In the genomic region with DNA sequence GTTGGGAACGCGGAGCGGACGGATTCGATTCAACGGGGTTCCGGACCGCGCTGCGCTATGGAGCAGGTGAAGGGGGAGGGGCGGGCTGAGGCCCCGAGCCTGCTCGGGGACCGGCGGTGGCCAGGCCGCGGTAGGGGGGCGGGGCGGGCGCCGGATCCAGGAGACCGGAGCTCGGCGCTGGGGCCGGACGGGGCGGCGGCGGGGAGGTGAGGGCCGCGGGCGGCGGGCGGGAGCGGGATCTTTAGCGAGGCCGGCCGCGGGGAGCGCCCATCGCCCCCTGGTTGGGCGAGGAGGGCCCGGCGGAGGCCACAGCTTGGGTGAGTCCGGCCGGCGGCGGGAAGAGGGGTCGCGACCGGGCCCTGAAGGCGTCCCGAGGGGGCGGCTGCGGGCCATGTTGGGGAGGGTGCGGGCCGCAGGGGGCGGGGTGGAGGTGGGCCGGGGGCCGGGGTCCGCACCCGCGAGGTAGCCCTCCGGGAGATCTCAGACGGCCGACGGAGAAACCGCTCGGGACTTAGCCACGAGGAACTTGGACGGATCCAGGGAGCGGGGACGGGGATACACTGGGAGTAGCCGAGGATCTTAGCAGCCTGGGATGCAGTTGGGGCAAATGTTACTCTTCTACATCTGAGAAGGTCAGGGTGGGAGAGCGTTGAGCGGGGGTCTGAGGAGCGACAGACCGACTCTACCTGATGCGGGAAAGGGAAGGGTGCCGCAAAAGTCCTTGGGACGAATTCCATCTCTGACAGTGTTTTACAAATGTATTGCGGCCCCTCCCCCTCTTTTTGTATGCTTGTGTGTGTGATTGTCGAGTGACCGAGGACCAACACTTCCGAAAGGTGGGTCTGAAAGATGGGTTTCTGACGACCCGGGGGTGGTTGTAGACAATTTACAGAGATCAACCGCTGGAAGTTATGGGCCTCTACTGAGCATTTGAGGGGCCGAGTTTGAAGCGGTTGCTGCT, we compare ENCODE assay signal across 8 cellular contexts. TPM values are rescaled to one million over a fixed set of nuclear protein-coding genes. Genes with fewer than 3 reads are reported as not detected.
DNase-seq lines count a peak whose midpoint lies in the region; ATAC-seq and TF ChIP-seq lines count a peak whose summit lies in the region.

No MANE protein-coding gene starts in this region.

- CTCF ChIA-PET in WTC11 (lab: Charles Lee) = interaction anchor here (0.6 to 3.1 kb wide), 28 partner anchors 9 to 241 kb away, joined by 3 to 23 read pairs (median 5); partner anchors contain the start of genes ESRRA, FERMT3, MACROD1 and NUDT22

- H3K4me3 ChIP-seq in fibroblast of the aortic adventitia (ENCODE audit: low read depth, low read length) = no peak overlapping the region

- DNase-seq in NCI-H345 (lab: John Stamatoyannopoulos, UW) (peak; percentile 40), NCI-H345 treated with DMSO at 0.1 percent for 48 hours (lab: John Stamatoyannopoulos, UW; ENCODE audit: unreplicated experiment) (no peak), WTC11 (ENCODE audit: low spot score) (no peak), fibroblast of the aortic adventitia (ENCODE audit: low read depth) (peak; percentile 15), NCI-H2171 treated with DMSO at 0.1 percent for 48 hours (lab: John Stamatoyannopoulos, UW) (no peak), glomerular visceral epithelial cell (ENCODE audit: extremely low spot score) (no peak)
- peak; percentile 50 for DNase-seq in stimulated activated naive CD8-positive, alpha-beta T cell treated with anti-CD3 and anti-CD28 coated beads, Interleukin-15, Interleukin-2, amounts not matched to agents 100 U/mL and 50 U/mL, for 24 hours

- H3K27ac Mint-ChIP-seq in WTC11 = peak overlapping the region; percentile 84

- H3K27me3 Mint-ChIP-seq in WTC11 (ENCODE audit: low read depth) = no peaks in the 10 kb centered on the region

- TF ChIP-seq CTCF in WTC11 (IDR thresholded peaks at IDR 0.05) = no peak
- no peak for TF ChIP-seq CTCF in fibroblast of the aortic adventitia (IDR thresholded peaks at IDR 0.05; ENCODE audit: insufficient read depth, low read length)

- ATAC-seq in WTC11 = no peak
- ATAC-seq in stimulated activated naive CD8-positive, alpha-beta T cell treated with anti-CD3 and anti-CD28 coated beads, Interleukin-15, Interleukin-2, amounts not matched to agents 100 U/mL and 50 U/mL, for 24 hours = no peak
- ATAC-seq in GM21576 (IDR thresholded peaks at IDR 0.05; ENCODE audit: unreplicated experiment) = no peak

- peaks cover 34% of the 10 kb centered on the region for H3K4me1 Mint-ChIP-seq in WTC11

- peaks cover 14% of the 10 kb centered on the region for H3K36me3 Mint-ChIP-seq in WTC11

- peak overlapping the region; percentile 93 for H3K4me3 Mint-ChIP-seq in WTC11

- H3K9me3 Mint-ChIP-seq in WTC11 = no peaks in the 10 kb centered on the region

- POLR2A ChIA-PET in WTC11 (lab: Charles Lee) = interaction anchor here (0.6 to 2.3 kb wide), 13 partner anchors 10 to 269 kb away, joined by 3 to 11 read pairs (median 4); partner anchors contain the start of genes DNAJC4, FKBP2, MACROD1 and PRDX5

TF ChIP-seq in WTC11, 78 proteins besides CTCF, POLR2A, EP300 and RAD21 (continues in another document):
- TF ChIP-seq MYBL2 (CRISPR knock-in tag; IDR thresholded peaks at IDR 0.05) = 0 out of 2 replicates have a peak, but pooled peaks have one; percentile 57
- TF ChIP-seq ZNF138 (CRISPR knock-in tag; conservative IDR thresholded peaks at IDR 0.05) = no peak
- TF ChIP-seq E2F1 (CRISPR knock-in tag; IDR thresholded peaks at IDR 0.05) = no peak
- TF ChIP-seq ZNF121 (CRISPR knock-in tag; IDR thresholded peaks at IDR 0.05) = no peak
- no peak for TF ChIP-seq ATF6 (CRISPR knock-in tag; IDR thresholded peaks at IDR 0.05)
- no peak for TF ChIP-seq MXD4 (CRISPR knock-in tag; IDR thresholded peaks at IDR 0.05; ENCODE audit: borderline replicate concordance)
- TF ChIP-seq ESRRA (CRISPR knock-in tag; IDR thresholded peaks at IDR 0.05; ENCODE audit: borderline replicate concordance) = no peak
- no peak for TF ChIP-seq ZNF423 (CRISPR knock-in tag; IDR thresholded peaks at IDR 0.05)
- TF ChIP-seq, protein P1, sequence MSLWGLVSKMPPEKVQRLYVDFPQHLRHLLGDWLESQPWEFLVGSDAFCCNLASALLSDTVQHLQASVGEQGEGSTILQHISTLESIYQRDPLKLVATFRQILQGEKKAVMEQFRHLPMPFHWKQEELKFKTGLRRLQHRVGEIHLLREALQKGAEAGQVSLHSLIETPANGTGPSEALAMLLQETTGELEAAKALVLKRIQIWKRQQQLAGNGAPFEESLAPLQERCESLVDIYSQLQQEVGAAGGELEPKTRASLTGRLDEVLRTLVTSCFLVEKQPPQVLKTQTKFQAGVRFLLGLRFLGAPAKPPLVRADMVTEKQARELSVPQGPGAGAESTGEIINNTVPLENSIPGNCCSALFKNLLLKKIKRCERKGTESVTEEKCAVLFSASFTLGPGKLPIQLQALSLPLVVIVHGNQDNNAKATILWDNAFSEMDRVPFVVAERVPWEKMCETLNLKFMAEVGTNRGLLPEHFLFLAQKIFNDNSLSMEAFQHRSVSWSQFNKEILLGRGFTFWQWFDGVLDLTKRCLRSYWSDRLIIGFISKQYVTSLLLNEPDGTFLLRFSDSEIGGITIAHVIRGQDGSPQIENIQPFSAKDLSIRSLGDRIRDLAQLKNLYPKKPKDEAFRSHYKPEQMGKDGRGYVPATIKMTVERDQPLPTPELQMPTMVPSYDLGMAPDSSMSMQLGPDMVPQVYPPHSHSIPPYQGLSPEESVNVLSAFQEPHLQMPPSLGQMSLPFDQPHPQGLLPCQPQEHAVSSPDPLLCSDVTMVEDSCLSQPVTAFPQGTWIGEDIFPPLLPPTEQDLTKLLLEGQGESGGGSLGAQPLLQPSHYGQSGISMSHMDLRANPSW (CRISPR knock-in tag; conservative IDR thresholded peaks at IDR 0.05; ENCODE audit: low read depth) = no peak
- TF ChIP-seq, protein P2, sequence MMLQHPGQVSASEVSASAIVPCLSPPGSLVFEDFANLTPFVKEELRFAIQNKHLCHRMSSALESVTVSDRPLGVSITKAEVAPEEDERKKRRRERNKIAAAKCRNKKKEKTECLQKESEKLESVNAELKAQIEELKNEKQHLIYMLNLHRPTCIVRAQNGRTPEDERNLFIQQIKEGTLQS (CRISPR knock-in tag; conservative IDR thresholded peaks at IDR 0.05) = no peak
- no peak for TF ChIP-seq E2F4 (CRISPR knock-in tag; IDR thresholded peaks at IDR 0.05; ENCODE audit: borderline replicate concordance, low read depth)
- no peak for TF ChIP-seq TEAD1 (CRISPR knock-in tag; IDR thresholded peaks at IDR 0.05)

RNA-seq across cellular contexts. Expression of gene STIP1, which starts 0.5 kb away (rescaled TPM):
- total RNA-seq in WTC11 (2021) (291 to 296 TPM (median 296 TPM) in 3 replicates), fibroblast of the aortic adventitia (ENCODE audit: low replicate concordance) (112 and 142 TPM in 2 replicates)

RNA-seq across cellular contexts. Expression of gene FERMT3, which starts 20.0 kb away (rescaled TPM):
- 3.8 to 8.2 TPM (median 3.8 TPM) in 3 replicates for total RNA-seq in WTC11 (2021)
- 7.0 and 7.2 TPM in 2 replicates for total RNA-seq in fibroblast of the aortic adventitia (ENCODE audit: low replicate concordance)

RNA-seq across cellular contexts. Expression of gene MACROD1, which starts 20.6 kb away (rescaled TPM):
- 36.9 to 54.4 TPM (median 52.9 TPM) in 3 replicates for total RNA-seq in WTC11 (2021)
- 7.6 and 14.5 TPM in 2 replicates for total RNA-seq in fibroblast of the aortic adventitia (ENCODE audit: low replicate concordance)

RNA-seq across cellular contexts. Expression of gene TRPT1, which starts 39.5 kb away (rescaled TPM):
- 52.3 to 58.8 TPM (median 53.2 TPM) in 3 replicates for total RNA-seq in WTC11 (2021)
- total RNA-seq in fibroblast of the aortic adventitia (ENCODE audit: low replicate concordance) = 18.9 and 33.3 TPM in 2 replicates

RNA-seq across cellular contexts. Expression of gene NUDT22, which starts 39.6 kb away (rescaled TPM):
- total RNA-seq in WTC11 (2021) (59.1 to 64.4 TPM (median 60.1 TPM) in 3 replicates), fibroblast of the aortic adventitia (ENCODE audit: low replicate concordance) (39.0 and 50.9 TPM in 2 replicates)

Comparison
In these comparisons a context has a peak if more than half of its experiments do, and no peak if none do; other contexts are left out.
1. DNase-seq: peak in NCI-H345 (single experiment), fibroblast of the aortic adventitia (single experiment) and stimulated activated naive CD8-positive, alpha-beta T cell treated with anti-CD3 and anti-CD28 coated beads, Interleukin-15, Interleukin-2, amounts not matched to agents 100 U/mL and 50 U/mL, for 24 hours (single experiment); none in NCI-H345 treated with DMSO at 0.1 percent for 48 hours (single experiment), WTC11 (single experiment), NCI-H2171 treated with DMSO at 0.1 percent for 48 hours (single experiment) and glomerular visceral epithelial cell (single experiment).